Comparison of ENCODE assay signal across 25 cellular contexts in genomic region chr4:64882311-64883086, GRCh38.
DNase-seq lines count a peak whose midpoint lies in the region.
"Had no signal": no experiment of that assay in that cellular context is flagged by ENCODE, and none has a peak within 500 bp of the region (broad histone marks: within the 10 kb centered on the region; RNA-seq: fewer than 3 reads in every experiment).

No MANE protein-coding gene starts in this region.

- no peaks in the 10 kb centered on the region for H3K36me3 Mint-ChIP-seq in activated CD4-positive, alpha-beta memory T cell treated with anti-CD3 and anti-CD28 coated beads, Interleukin-2, amount 10 ng/mL, durations not matched to agents 7 days and 5 days (ENCODE audit: low read depth)
- H3K36me3 Mint-ChIP-seq in activated CD4-positive, alpha-beta memory T cell treated with anti-CD3 and anti-CD28 coated beads for 36 hours: no peaks in the 10 kb centered on the region
- H3K36me3 Mint-ChIP-seq: mesothelial cell of epicardium; naive thymus-derived CD4-positive, alpha-beta T cell; stimulated activated effector memory CD8-positive, alpha-beta T cell treated with anti-CD3 and anti-CD28 coated beads, Interleukin-12 subunit alpha, Interleukin-12 subunit beta, amount 100 ng/mL, for 72 hours had no signal

- H3K4me1 Mint-ChIP-seq in activated CD4-positive, alpha-beta memory T cell treated with anti-CD3 and anti-CD28 coated beads, Interleukin-2, amount 10 ng/mL, durations not matched to agents 7 days and 5 days: peaks cover 8% of the 10 kb centered on the region
- H3K4me1 Mint-ChIP-seq in activated CD4-positive, alpha-beta memory T cell treated with anti-CD3 and anti-CD28 coated beads for 36 hours (ENCODE audit: low read depth): no peaks in the 10 kb centered on the region
- H3K4me1 Mint-ChIP-seq: activated B cell treated with CpG ODN at 0.5 μM for 24 hours; endodermal cell; H9; mesothelial cell of epicardium; stimulated activated effector memory CD8-positive, alpha-beta T cell treated with anti-CD3 and anti-CD28 coated beads, Interleukin-12 subunit alpha, Interleukin-12 subunit beta, amount 100 ng/mL, for 72 hours had no signal

- intact Hi-C loops in activated CD4-positive, alpha-beta memory T cell treated with anti-CD3 and anti-CD28 coated beads for 36 hours (cut with micrococcal nuclease): no loop called here

- H3K27me3 Mint-ChIP-seq in activated CD4-positive, alpha-beta memory T cell treated with anti-CD3 and anti-CD28 coated beads, Interleukin-2, amount 10 ng/mL, durations not matched to agents 7 days and 5 days: no peaks in the 10 kb centered on the region
- no peaks in the 10 kb centered on the region for H3K27me3 Mint-ChIP-seq in activated CD4-positive, alpha-beta memory T cell treated with anti-CD3 and anti-CD28 coated beads for 36 hours
- H3K27me3 Mint-ChIP-seq: activated B cell treated with CpG ODN at 0.5 μM for 24 hours; naive thymus-derived CD4-positive, alpha-beta T cell had no signal

- DNase-seq in activated CD4-positive, alpha-beta memory T cell treated with anti-CD3 and anti-CD28 coated beads, Interleukin-2, amount 10 ng/mL, durations not matched to agents 7 days and 5 days: no peak
- no peak for DNase-seq in activated CD4-positive, alpha-beta memory T cell treated with anti-CD3 and anti-CD28 coated beads for 36 hours
- DNase-seq in Jurkat, Clone E6-1 (ENCODE audit: low read depth, low spot score): peak; percentile 66
- DNase-seq in SK-N-DZ (ENCODE audit: low spot score) (peak; percentile 82), retina (peak; percentile 32), NCI-H1092 (lab: John Stamatoyannopoulos, UW) (no peak), OCI-M1 (lab: John Stamatoyannopoulos, UW) (no peak)
- DNase-seq: ACHN; activated B cell treated with CpG ODN at 0.5 μM for 24 hours; activated naive CD4-positive, alpha-beta T cell treated with anti-CD3 and anti-CD28 coated beads, Interleukin-2, amount 50 U/mL, for 16 hours; anterior cingulate cortex; endodermal cell; H9; left ventricle myocardium inferior; naive thymus-derived CD4-positive, alpha-beta T cell; NCI-H1105 treated with DMSO at 0.1 percent for 48 hours; nucleus accumbens; RPMI8226; T1000 had no signal

- POLR2A ChIA-PET in activated CD4-positive, alpha-beta memory T cell treated with anti-CD3 and anti-CD28 coated beads, Interleukin-2, amount 10 ng/mL, durations not matched to agents 7 days and 5 days (lab: Charles Lee): no interaction called here
- POLR2A ChIA-PET in activated CD4-positive, alpha-beta memory T cell treated with anti-CD3 and anti-CD28 coated beads for 36 hours (lab: Charles Lee): no interaction called here

- peak overlapping the region; percentile 0 for H3K4me3 ChIP-seq in Jurkat, Clone E6-1 (ENCODE audit: low read length)
- H3K4me3 ChIP-seq: BLaER1, left ventricle myocardium inferior, smooth muscle cell, suprapubic skin had no signal

- H3K9me3 Mint-ChIP-seq in activated CD4-positive, alpha-beta memory T cell treated with anti-CD3 and anti-CD28 coated beads, Interleukin-2, amount 10 ng/mL, durations not matched to agents 7 days and 5 days: peaks cover 9% of the 10 kb centered on the region
- H3K9me3 Mint-ChIP-seq in activated CD4-positive, alpha-beta memory T cell treated with anti-CD3 and anti-CD28 coated beads for 36 hours: peaks cover 9% of the 10 kb centered on the region
- H3K9me3 Mint-ChIP-seq: endodermal cell, H9, mesothelial cell of epicardium had no signal

- no peak overlapping the region for H3K4me3 Mint-ChIP-seq in activated CD4-positive, alpha-beta memory T cell treated with anti-CD3 and anti-CD28 coated beads, Interleukin-2, amount 10 ng/mL, durations not matched to agents 7 days and 5 days
- no peak overlapping the region for H3K4me3 Mint-ChIP-seq in activated CD4-positive, alpha-beta memory T cell treated with anti-CD3 and anti-CD28 coated beads for 36 hours
- H3K4me3 Mint-ChIP-seq: activated B cell treated with CpG ODN at 0.5 μM for 24 hours; activated T-helper 1 cell treated with anti-CD3 and anti-CD28 coated beads, Interleukin-12 subunit alpha, Interleukin-12 subunit beta, Interleukin-2, Interleukin-4 antibody, amounts not matched to agents 30 ng/mL and 10 ng/mL and 1 ng/mL, durations not matched to agents 14 hours and 24 hours and 36 hours; endodermal cell; H9; mesothelial cell of epicardium; stimulated activated effector memory CD8-positive, alpha-beta T cell treated with anti-CD3 and anti-CD28 coated beads, Interleukin-12 subunit alpha, Interleukin-12 subunit beta, amount 100 ng/mL, for 72 hours had no signal

- H3K27ac Mint-ChIP-seq in activated CD4-positive, alpha-beta memory T cell treated with anti-CD3 and anti-CD28 coated beads, Interleukin-2, amount 10 ng/mL, durations not matched to agents 7 days and 5 days: peak overlapping the region; percentile 55
- H3K27ac Mint-ChIP-seq in activated CD4-positive, alpha-beta memory T cell treated with anti-CD3 and anti-CD28 coated beads for 36 hours: no peak overlapping the region
- H3K27ac Mint-ChIP-seq: activated B cell treated with CpG ODN at 0.5 μM for 24 hours; activated T-helper 1 cell treated with anti-CD3 and anti-CD28 coated beads, Interleukin-12 subunit alpha, Interleukin-12 subunit beta, Interleukin-2, Interleukin-4 antibody, amounts not matched to agents 30 ng/mL and 10 ng/mL and 1 ng/mL, durations not matched to agents 14 hours and 24 hours and 36 hours; endodermal cell; H9; mesothelial cell of epicardium; stimulated activated effector memory CD8-positive, alpha-beta T cell treated with anti-CD3 and anti-CD28 coated beads, Interleukin-12 subunit alpha, Interleukin-12 subunit beta, amount 100 ng/mL, for 72 hours had no signal

- CTCF ChIA-PET in activated CD4-positive, alpha-beta memory T cell treated with anti-CD3 and anti-CD28 coated beads, Interleukin-2, amount 10 ng/mL, durations not matched to agents 7 days and 5 days (lab: Charles Lee): no interaction called here
- CTCF ChIA-PET in activated CD4-positive, alpha-beta memory T cell treated with anti-CD3 and anti-CD28 coated beads for 36 hours (lab: Charles Lee): no interaction called here

Comparison
In these comparisons a context has a peak if more than half of its experiments do, and no peak if none do; other contexts are left out.
1. DNase-seq: peak in Jurkat, Clone E6-1 (single experiment), SK-N-DZ (single experiment) and retina (single experiment); none in activated CD4-positive, alpha-beta memory T cell treated with anti-CD3 and anti-CD28 coated beads, Interleukin-2, amount 10 ng/mL, durations not matched to agents 7 days and 5 days (single experiment), activated CD4-positive, alpha-beta memory T cell treated with anti-CD3 and anti-CD28 coated beads for 36 hours (single experiment), NCI-H1092 (single experiment) and OCI-M1 (single experiment).